Comparison of ENCODE assay signal across 5 cellular contexts in genomic region chr11:8368772-8369171, GRCh38.
"Had no signal": no experiment of that assay in that cellular context is flagged by ENCODE, and none has a peak within 500 bp of the region (broad histone marks: within the 10 kb centered on the region; RNA-seq: fewer than 3 reads in every experiment).

No MANE protein-coding gene starts in this region.

- H3K4me1 Mint-ChIP-seq: IgD-negative memory B cell had no signal

- DNase-seq: GM23248, H9, HCEC 1CT, KBM-7 had no signal

- H3K27ac ChIP-seq: GM23248 had no signal

- H3K9me3 Mint-ChIP-seq: H9 had no signal

- H3K36me3 Mint-ChIP-seq: IgD-negative memory B cell had no signal

- H3K4me3 Mint-ChIP-seq: H9, IgD-negative memory B cell had no signal

- H3K4me3 ChIP-seq: GM23248 had no signal

- H2AFZ ChIP-seq: GM23248 had no signal

- H3K27ac Mint-ChIP-seq: H9, IgD-negative memory B cell had no signal
